ENCODE assay signal across 26 cellular contexts in genomic region chr14:105761842-105762241, GRCh38.
DNase-seq lines count a peak whose midpoint lies in the region; ATAC-seq, FAIRE-seq and TF ChIP-seq lines count a peak whose summit lies in the region.
"Had no signal": no experiment of that assay in that cellular context is flagged by ENCODE, and none has a peak within 500 bp of the region (broad histone marks: within the 10 kb centered on the region; RNA-seq: fewer than 3 reads in every experiment).

No MANE protein-coding gene starts in this region.

- no peak overlapping the region for H3K4me3 ChIP-seq in K562
- H3K4me3 ChIP-seq: esophagus squamous epithelium, SJCRH30, uterus had no signal

- intact Hi-C loops in K562 (cut with micrococcal nuclease): no loop called here
- intact Hi-C loops in natural killer cell (cut with micrococcal nuclease): no loop called here

- no peaks in the 10 kb centered on the region for H3K79me2 ChIP-seq in K562 (ENCODE audit: control insufficient read depth, insufficient read depth, low read length)

- no peak overlapping the region for H3K9ac ChIP-seq in K562 (ENCODE audit: insufficient read depth in 1 of 2, low read depth in 2 of 2, low read length in 2 of 2)

- H3K4me3 Mint-ChIP-seq in activated T-cell treated with anti-CD3 and anti-CD28 coated beads, Interleukin-2, amount 50 U/mL, for 24 hours: no peak overlapping the region
- H3K4me3 Mint-ChIP-seq in natural killer cell (no peak overlapping the region), type B pancreatic cell (no peak overlapping the region)
- H3K4me3 Mint-ChIP-seq: central memory CD8-positive, alpha-beta T cell; dendritic cell treated with granulocyte-macrophage colony-stimulating factor and Interleukin-4, amounts not matched to agents 40 ng/mL and 50 ng/mL, for 4 days; endodermal cell had no signal

- H3K36me3 Mint-ChIP-seq in activated T-cell treated with anti-CD3 and anti-CD28 coated beads, Interleukin-2, amount 50 U/mL, for 24 hours (ENCODE audit: low read depth): no peaks in the 10 kb centered on the region
- H3K36me3 Mint-ChIP-seq in natural killer cell: no peaks in the 10 kb centered on the region
- H3K36me3 Mint-ChIP-seq in type B pancreatic cell: peaks cover 6% of the 10 kb centered on the region

- ATAC-seq in K562 (no peak), natural killer cell (peak in 2 of 3 donors; percentile 17 to 33), HG02840 (IDR thresholded peaks at IDR 0.05; ENCODE audit: low FRiP score, unreplicated experiment) (no peak)

- FAIRE-seq in K562 (lab: Jason Lieb, UNC): no peak
- FAIRE-seq: H1, RCC 7860, small intestine had no signal

- H3K9me1 ChIP-seq in K562 (ENCODE audit: control insufficient read depth, insufficient read depth, low read length): no peaks in the 10 kb centered on the region

- no peak overlapping the region for H3K4me2 ChIP-seq in K562 (ENCODE audit: insufficient read depth, low read length)

- H3K4me1 Mint-ChIP-seq in activated T-cell treated with anti-CD3 and anti-CD28 coated beads, Interleukin-2, amount 50 U/mL, for 24 hours (ENCODE audit: low read depth): no peaks in the 10 kb centered on the region
- no peaks in the 10 kb centered on the region for H3K4me1 Mint-ChIP-seq in natural killer cell
- H3K4me1 Mint-ChIP-seq in type B pancreatic cell (ENCODE audit: unreplicated experiment): no peaks in the 10 kb centered on the region
- H3K4me1 Mint-ChIP-seq: central memory CD8-positive, alpha-beta T cell; endodermal cell had no signal

- BruUV-seq in K562 (replicated peaks; lab: Mats Ljungman, UMichigan): no TSS peak

- POLR2A ChIA-PET in K562 (lab: Yijun Ruan, JAX): no interaction called here

- in situ Hi-C loops in K562 (cut with MboI): no loop called here

- peaks cover 2% of the 10 kb centered on the region for H3K27me3 Mint-ChIP-seq in activated T-cell treated with anti-CD3 and anti-CD28 coated beads, Interleukin-2, amount 50 U/mL, for 24 hours
- H3K27me3 Mint-ChIP-seq in natural killer cell (ENCODE audit: low read depth in 2 of 2): peaks cover 6 to 8% of the 10 kb centered on the region in 2 donors
- no peaks in the 10 kb centered on the region for H3K27me3 Mint-ChIP-seq in type B pancreatic cell
- H3K27me3 Mint-ChIP-seq: central memory CD8-positive, alpha-beta T cell; dendritic cell treated with granulocyte-macrophage colony-stimulating factor and Interleukin-4, amounts not matched to agents 40 ng/mL and 50 ng/mL, for 4 days had no signal

- peak; percentile 14 for DNase-seq in activated T-cell treated with anti-CD3 and anti-CD28 coated beads, Interleukin-2, amount 50 U/mL, for 24 hours
- DNase-seq in activated T-cell treated with anti-CD3 and anti-CD28 coated beads for 4 hours (no peak), K562 (ENCODE audit: extremely low read depth in 1 of 4, low spot score in 3 of 4) (no peak), natural killer cell (no peak), type B pancreatic cell (ENCODE audit: extremely low spot score, unreplicated experiment) (peak; percentile 49), RPMI8226 (no peak), NCI-H1436 treated with DMSO at 0.1 percent for 48 hours (lab: John Stamatoyannopoulos, UW) (no peak)
- DNase-seq: 8988T, endodermal cell, esophagus squamous epithelium, foreskin melanocyte, KG1, mesenchymal stem cell, NCI-H1417, NCI-H2081, NCI-H345, occipital lobe, SJCRH30, small intestine, substantia nigra, uterus had no signal

- no peaks in the 10 kb centered on the region for H3K27me3 ChIP-seq in K562 (ENCODE audit: control insufficient read depth in 2 of 2, insufficient read depth in 2 of 2, low read length in 2 of 2)
- H3K27me3 ChIP-seq: esophagus squamous epithelium, SJCRH30, uterus had no signal

- peaks cover 13% of the 10 kb centered on the region for H3K9me3 Mint-ChIP-seq in activated T-cell treated with anti-CD3 and anti-CD28 coated beads, Interleukin-2, amount 50 U/mL, for 24 hours
- H3K9me3 Mint-ChIP-seq in natural killer cell (peaks cover 0 to 3% of the 10 kb centered on the region in 2 donors), type B pancreatic cell (peaks cover 12% of the 10 kb centered on the region)
- H3K9me3 Mint-ChIP-seq: dendritic cell treated with granulocyte-macrophage colony-stimulating factor and Interleukin-4, amounts not matched to agents 40 ng/mL and 50 ng/mL, for 4 days had no signal

- no peaks in the 10 kb centered on the region for H3K4me1 ChIP-seq in K562 (replicated peaks in 1 of 2; ENCODE audit: control insufficient read depth in 2 of 2, insufficient read depth in 2 of 2, low read length in 2 of 2)
- H3K4me1 ChIP-seq: esophagus squamous epithelium, SJCRH30, uterus had no signal

- H3K27ac ChIP-seq in K562 (ENCODE audit: extremely low read depth, low read depth, low read length): no peak overlapping the region
- H3K27ac ChIP-seq: esophagus squamous epithelium, SJCRH30, uterus had no signal

- no peaks in the 10 kb centered on the region for H4K20me1 ChIP-seq in K562 (replicated peaks; ENCODE audit: control insufficient read depth, insufficient read depth, low read length)

- WGBS in K562 (ENCODE audit: insufficient coverage, low coverage, missing lambda C conversion rate): 0% methylated on average over 9 of the region's 9 CpGs

- TF ChIP-seq CTCF in K562 (IDR thresholded peaks at IDR 0.05 in 2 of 3, conservative IDR thresholded peaks at IDR 0.05 in 1 of 3; ENCODE audit: insufficient read depth in 2 of 3, low read depth in 1 of 3, low read length in 3 of 3) (no peak), natural killer cell (IDR thresholded peaks at IDR 0.05) (no peak), type B pancreatic cell (conservative IDR thresholded peaks at IDR 0.05) (no peak)

- TF ChIP-seq RAD21 in K562 (CRISPR knock-in tag; conservative IDR thresholded peaks at IDR 0.05 in 1 of 2, IDR thresholded peaks at IDR 0.05 in 1 of 2): no peak

- no peaks in the 10 kb centered on the region for H3K36me3 ChIP-seq in K562 (ENCODE audit: control insufficient read depth, insufficient read depth, low read length)
- H3K36me3 ChIP-seq: esophagus squamous epithelium, SJCRH30, uterus had no signal

- no peaks in the 10 kb centered on the region for H3K9me3 ChIP-seq in K562 (replicated peaks; ENCODE audit: control insufficient read depth, insufficient read depth, low read depth, low read length)
- H3K9me3 ChIP-seq: esophagus squamous epithelium, SJCRH30, uterus had no signal

- no peak for TF ChIP-seq POLR2A in K562 (conservative IDR thresholded peaks at IDR 0.05)

- no peak overlapping the region for H3K27ac Mint-ChIP-seq in activated T-cell treated with anti-CD3 and anti-CD28 coated beads, Interleukin-2, amount 50 U/mL, for 24 hours
- H3K27ac Mint-ChIP-seq in natural killer cell (no peak overlapping the region), type B pancreatic cell (no peak overlapping the region)
- H3K27ac Mint-ChIP-seq: dendritic cell treated with granulocyte-macrophage colony-stimulating factor and Interleukin-4, amounts not matched to agents 40 ng/mL and 50 ng/mL, for 4 days; endodermal cell had no signal

- H2AFZ ChIP-seq in K562 (ENCODE audit: low read depth, low read length): no peak overlapping the region

- CTCF ChIA-PET in K562 (lab: Yijun Ruan, JAX; ENCODE audit: low intra/inter-chr PET ratio): no interaction called here

- no peak for TF ChIP-seq EP300 in K562 (IDR thresholded peaks at IDR 0.05; ENCODE audit: low read length)

TF ChIP-seq in K562, 482 proteins besides CTCF, POLR2A, EP300 and RAD21 (continues in another document):
- TF ChIP-seq KLF6 (CRISPR knock-in tag; IDR thresholded peaks at IDR 0.05; ENCODE audit: borderline replicate concordance) (no peak), NCOA1 (IDR thresholded peaks at IDR 0.05; ENCODE audit: low read depth) (peak; percentile 78; the same call in 1 of the 2 replicates)

Comparison
In these comparisons a context has a peak if more than half of its experiments do, and no peak if none do; other contexts are left out.
1. DNase-seq: peak in activated T-cell treated with anti-CD3 and anti-CD28 coated beads, Interleukin-2, amount 50 U/mL, for 24 hours (single experiment) and type B pancreatic cell (single experiment); none in activated T-cell treated with anti-CD3 and anti-CD28 coated beads for 4 hours (single experiment), K562 (0 of 4), natural killer cell (single experiment), RPMI8226 (single experiment) and NCI-H1436 treated with DMSO at 0.1 percent for 48 hours (single experiment).
2. ATAC-seq: peak in natural killer cell (2 of 3); none in K562 (single experiment) and HG02840 (single experiment).